ENCODE assay signal across 26 cellular contexts in the genomic region with DNA sequence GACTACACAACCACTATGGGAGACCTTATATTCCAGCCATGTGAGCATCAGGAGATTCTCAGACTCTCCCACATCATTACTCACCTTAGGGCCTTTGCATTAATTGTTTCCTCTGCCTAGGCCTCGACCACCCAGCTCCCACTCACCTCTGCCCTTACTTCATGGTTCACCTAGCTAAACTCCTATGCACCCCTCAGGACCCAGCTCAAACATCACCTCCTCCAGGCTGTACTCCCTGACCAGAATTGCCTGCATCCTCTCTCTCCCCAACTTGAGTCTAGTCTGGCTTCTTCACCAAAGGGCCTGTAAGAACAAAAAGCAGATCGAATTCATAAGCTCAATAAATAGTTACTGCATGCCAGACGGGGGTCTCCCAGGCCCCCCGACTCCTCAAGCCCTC.
"Had no signal": no experiment of that assay in that cellular context is flagged by ENCODE, and none has a peak within 500 bp of the region (broad histone marks: within the 10 kb centered on the region; RNA-seq: fewer than 3 reads in every experiment).

No MANE protein-coding gene starts in this region.

- H3K4me1 Mint-ChIP-seq: immature natural killer cell; naive B cell; stimulated activated memory B cell treated with anti-CD40 and anti-IgM and Interleukin-4, amounts not matched to agents 10 μg/mL and 1 μg/mL and 100 μg/mL, for 72 hours had no signal

- H3K27ac ChIP-seq: left lung, lower lobe of right lung, ovary, right atrium auricular region, right lobe of liver, tibial nerve, upper lobe of left lung, vagina had no signal

- ATAC-seq: left colon; natural killer cell; stimulated activated memory B cell treated with anti-CD40 and anti-IgM and Interleukin-4, amounts not matched to agents 10 μg/mL and 1 μg/mL and 100 μg/mL, for 72 hours; stimulated activated naive CD8-positive, alpha-beta T cell treated with anti-CD3 and anti-CD28 coated beads, Interleukin-15, amount 100 ng/mL, for 72 hours had no signal

- H3K9me3 Mint-ChIP-seq: immature natural killer cell; naive B cell; natural killer cell; nephron progenitor cell; stimulated activated memory B cell treated with anti-CD40 and anti-IgM and Interleukin-4, amounts not matched to agents 10 μg/mL and 1 μg/mL and 100 μg/mL, for 72 hours; stimulated activated naive CD8-positive, alpha-beta T cell treated with anti-CD3 and anti-CD28 coated beads, Interleukin-15, amount 100 ng/mL, for 72 hours had no signal

- H3K36me3 Mint-ChIP-seq: immature natural killer cell; naive B cell; natural killer cell; stimulated activated memory B cell treated with anti-CD40 and anti-IgM and Interleukin-4, amounts not matched to agents 10 μg/mL and 1 μg/mL and 100 μg/mL, for 72 hours had no signal

- H3K36me3 ChIP-seq: left lung, lower lobe of right lung, ovary, right atrium auricular region, right lobe of liver, tibial nerve, upper lobe of left lung, vagina had no signal

- DNase-seq: immature natural killer cell; kidney; left colon; lower lobe of right lung; mesenchymal stem cell; naive B cell; natural killer cell; nephron progenitor cell; ovary; right lobe of liver; stimulated activated CD4-positive, alpha-beta T cell treated with anti-CD3 and anti-CD28 coated beads, Interleukin-1b, Interleukin-23, amount 100 ng/mL, for 48 hours; stimulated activated CD4-positive, alpha-beta T cell treated with anti-CD3 and anti-CD28 coated beads, Interleukin-2, amount 100 ng/mL, for 48 hours; stimulated activated CD4-positive, alpha-beta T cell treated with anti-CD3 and anti-CD28 coated beads, Interleukin-4, amount 100 ng/mL, for 4 hours; stimulated activated CD8-positive, alpha-beta memory T cell treated with anti-CD3 and anti-CD28 coated beads, Interleukin-4, amount 100 ng/mL, for 48 hours; stimulated activated naive CD4-positive, alpha-beta T cell treated with Interleukin-2 at 50 U/mL for 16 hours; stimulated activated naive CD8-positive, alpha-beta T cell treated with anti-CD3 and anti-CD28 coated beads, Interleukin-15, amount 100 ng/mL, for 72 hours; substantia nigra; upper lobe of left lung had no signal

- H3K27me3 ChIP-seq: left lung, ovary, right atrium auricular region, right lobe of liver, tibial nerve, upper lobe of left lung, vagina had no signal

- H3K4me3 ChIP-seq: left lung, lower lobe of right lung, ovary, right atrium auricular region, right lobe of liver, smooth muscle cell, tibial nerve, upper lobe of left lung, vagina had no signal

- H3K27ac Mint-ChIP-seq: immature natural killer cell; naive B cell; natural killer cell; progenitor cell of endocrine pancreas; stimulated activated memory B cell treated with anti-CD40 and anti-IgM and Interleukin-4, amounts not matched to agents 10 μg/mL and 1 μg/mL and 100 μg/mL, for 72 hours had no signal

- FAIRE-seq: islet of Langerhans, kidney had no signal

- H3K4me2 ChIP-seq: smooth muscle cell had no signal

- H3K4me1 ChIP-seq: left lung, lower lobe of right lung, right atrium auricular region, right lobe of liver, upper lobe of left lung had no signal

- H3K4me3 Mint-ChIP-seq: immature natural killer cell; naive B cell; natural killer cell; nephron progenitor cell; stimulated activated memory B cell treated with anti-CD40 and anti-IgM and Interleukin-4, amounts not matched to agents 10 μg/mL and 1 μg/mL and 100 μg/mL, for 72 hours; stimulated activated naive CD8-positive, alpha-beta T cell treated with anti-CD3 and anti-CD28 coated beads, Interleukin-15, amount 100 ng/mL, for 72 hours had no signal

- H3K9me3 ChIP-seq: left lung, lower lobe of right lung, ovary, right atrium auricular region, right lobe of liver, tibial nerve, upper lobe of left lung, vagina had no signal
